ENCODE assay signal across 20 cellular contexts in the genomic region with DNA sequence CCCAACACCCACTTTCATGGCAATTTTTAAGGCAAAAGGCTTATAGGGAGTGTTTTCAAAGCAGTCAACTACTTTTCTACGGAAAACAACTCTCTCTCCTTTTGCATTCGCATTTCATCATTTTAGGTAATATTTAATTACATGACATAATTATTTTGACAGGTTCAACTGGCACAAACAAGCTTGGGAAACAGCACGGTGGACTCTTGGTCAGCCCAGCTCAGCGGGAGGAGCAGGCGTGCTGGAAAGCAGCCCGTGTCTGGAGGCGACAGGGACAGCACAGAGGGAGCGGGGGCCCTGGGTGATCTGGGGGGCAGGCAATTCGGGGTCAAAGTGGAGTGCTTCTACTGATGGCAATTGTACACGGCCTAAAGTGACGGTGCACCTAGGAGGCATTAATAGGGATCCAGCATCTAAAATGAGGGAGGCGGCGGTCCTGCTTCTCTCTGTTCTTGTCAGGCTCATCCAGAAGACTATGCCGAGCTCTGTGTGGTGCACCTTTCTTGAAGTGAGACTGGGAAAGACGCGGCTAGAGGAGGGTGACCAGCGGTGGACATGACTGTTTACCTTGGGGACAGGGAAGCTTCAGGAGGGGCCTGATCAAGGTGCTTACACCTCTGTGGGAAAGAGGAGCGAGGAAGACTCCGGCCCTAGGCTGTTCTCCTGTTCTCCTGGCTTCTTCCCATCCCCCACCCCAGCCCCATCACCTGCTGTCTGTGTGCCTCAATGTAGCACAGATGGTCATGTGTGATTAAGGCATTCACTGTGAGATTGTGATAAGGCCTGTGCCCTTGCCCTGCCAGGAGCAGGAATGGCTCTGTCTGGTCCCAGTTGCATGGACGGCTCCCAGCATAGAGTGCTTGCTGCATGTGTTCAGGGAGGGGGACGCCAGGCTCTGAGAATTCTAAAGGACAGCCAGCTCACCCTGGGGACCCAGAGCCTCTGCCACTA. TPM values are rescaled to one million over a fixed set of nuclear protein-coding genes. Genes with fewer than 3 reads are reported as not detected.
A peak's percentile ranks its signal among the peaks of the same experiment; 100 is the strongest.
DNase-seq lines count a peak whose midpoint lies in the region; ATAC-seq and TF ChIP-seq lines count a peak whose summit lies in the region.
"Had no signal": no experiment of that assay in that cellular context is flagged by ENCODE, and none has a peak within 500 bp of the region (broad histone marks: within the 10 kb centered on the region; RNA-seq: fewer than 3 reads in every experiment).

No MANE protein-coding gene starts in this region.

- peaks cover 9% of the 10 kb centered on the region for H3K27me3 Mint-ChIP-seq in brain
- H3K27me3 Mint-ChIP-seq: activated naive CD8-positive, alpha-beta T cell treated with anti-CD3 and anti-CD28 coated beads, Interleukin-2, amount 50 U/mL, for 24 hours had no signal

- in situ Hi-C loops in HAP-1 (cut with MboI; ENCODE audit: low sequenced_read_pairs) = no loop called here

- no peaks in the 10 kb centered on the region for H3K36me3 ChIP-seq in SK-N-SH (replicated peaks in 1 of 2; ENCODE audit: control insufficient read depth in 1 of 2, insufficient read depth in 2 of 2, low read length in 1 of 2)
- no peaks in the 10 kb centered on the region for H3K36me3 ChIP-seq in HAP-1 (replicated peaks)
- no peaks in the 10 kb centered on the region for H3K36me3 ChIP-seq in esophagus muscularis mucosa
- H3K36me3 ChIP-seq: upper lobe of left lung had no signal

- peak overlapping the region in 1 of 5 experiments; percentile 14 for H3K4me3 Mint-ChIP-seq in brain
- H3K4me3 Mint-ChIP-seq: activated naive CD8-positive, alpha-beta T cell treated with anti-CD3 and anti-CD28 coated beads, Interleukin-2, amount 50 U/mL, for 24 hours; CD4-positive, alpha-beta memory T cell; mesothelial cell of epicardium had no signal

- TF ChIP-seq CTCF in SK-N-SH (IDR thresholded peaks at IDR 0.05) (no peak), brain (conservative IDR thresholded peaks at IDR 0.05) (no peak), esophagus muscularis mucosa (IDR thresholded peaks at IDR 0.05) (no peak)

- POLR2A ChIA-PET in SK-N-SH (lab: Yijun Ruan, JAX) = interaction anchor here (0.6 to 1.7 kb wide), 5 partner anchors 8 to 115 kb away, joined by 3 to 7 read pairs (median 4); partner anchors contain the start of genes DBH and FAM163B

- no peak for TF ChIP-seq RAD21 in SK-N-SH (IDR thresholded peaks at IDR 0.05; ENCODE audit: low read length)

- intact Hi-C loops in esophagus muscularis mucosa (cut with DNase I) = no loop called here

- H3K79me2 ChIP-seq in SK-N-SH (ENCODE audit: insufficient read depth) = no peaks in the 10 kb centered on the region

- H4K20me1 ChIP-seq in SK-N-SH (ENCODE audit: insufficient read depth) = no peaks in the 10 kb centered on the region

- WGBS in SK-N-SH (ENCODE audit: low lambda C conversion rate) = 75% methylated on average over 20 of the region's 21 CpGs
- 90% methylated on average over 21 of the region's 21 CpGs for WGBS in esophagus muscularis mucosa

- H3K4me2 ChIP-seq in SK-N-SH = no peak overlapping the region
- H3K4me2 ChIP-seq: smooth muscle cell had no signal

- no peaks in the 10 kb centered on the region for H3K9me3 ChIP-seq in SK-N-SH
- no peaks in the 10 kb centered on the region for H3K9me3 ChIP-seq in HAP-1
- no peaks in the 10 kb centered on the region for H3K9me3 ChIP-seq in esophagus muscularis mucosa
- H3K9me3 ChIP-seq: upper lobe of left lung had no signal

- H3K9ac ChIP-seq in SK-N-SH = no peak overlapping the region

- H3K4me3 ChIP-seq in SK-N-SH (ENCODE audit: low read depth in 2 of 2, low read length in 1 of 2) = no peak overlapping the region
- no peak overlapping the region for H3K4me3 ChIP-seq in HAP-1
- H3K4me3 ChIP-seq in esophagus muscularis mucosa = no peak overlapping the region
- H3K4me3 ChIP-seq: smooth muscle cell, upper lobe of left lung had no signal

- TF ChIP-seq POLR2A in esophagus muscularis mucosa (IDR thresholded peaks at IDR 0.05; ENCODE audit: low read depth) = no peak

- H3K27ac ChIP-seq in SK-N-SH (ENCODE audit: low read depth in 2 of 2, low read length in 1 of 2) = peak overlapping the region in 1 of 2 experiments; percentile 86; a peak in 2 of 4 replicates
- H3K27ac ChIP-seq in esophagus muscularis mucosa (replicated peaks in 1 of 4) = no peak overlapping the region
- H3K27ac ChIP-seq: upper lobe of left lung had no signal

- H2AFZ ChIP-seq in SK-N-SH (ENCODE audit: low read depth) = no peak overlapping the region

- H3K36me3 Mint-ChIP-seq in brain = no peaks in the 10 kb centered on the region
- H3K36me3 Mint-ChIP-seq: CD4-positive, alpha-beta memory T cell; mesothelial cell of epicardium had no signal

- TF ChIP-seq EP300 in SK-N-SH (IDR thresholded peaks at IDR 0.05; ENCODE audit: borderline replicate concordance in 1 of 2, low read depth in 1 of 2, low read length in 1 of 2) (peak in 1 of 2 experiments; percentile 63; a peak in 1 of 4 replicates), esophagus muscularis mucosa (IDR thresholded peaks at IDR 0.05) (no peak)

- CTCF ChIA-PET in SK-N-SH (lab: Yijun Ruan, JAX) = interaction anchor here (1.0 to 2.4 kb wide), 6 partner anchors 11 to 206 kb away, joined by 3 to 19 read pairs (median 4); partner anchors contain the start of gene ADAMTSL2

- no peaks in the 10 kb centered on the region for H3F3A ChIP-seq in SK-N-SH (replicated peaks; ENCODE audit: insufficient read depth)

- H3K27me3 ChIP-seq in SK-N-SH (ENCODE audit: insufficient read depth) (no peaks in the 10 kb centered on the region), HAP-1 (ENCODE audit: low read depth) (no peaks in the 10 kb centered on the region), esophagus muscularis mucosa (peaks cover 0 to 8% (median 0%) of the 10 kb centered on the region in 4 donors)
- H3K27me3 ChIP-seq: upper lobe of left lung had no signal

- H3K4me1 ChIP-seq in SK-N-SH (ENCODE audit: control insufficient read depth in 1 of 2, insufficient read depth in 2 of 2, low read depth in 1 of 2, low read length in 1 of 2) = peaks cover 2 to 68% of the 10 kb centered on the region in 2 experiments; a peak in 2 of 4 replicates
- no peaks in the 10 kb centered on the region for H3K4me1 ChIP-seq in HAP-1
- peaks cover 0 to 8% (median 7%) of the 10 kb centered on the region in 4 donors for H3K4me1 ChIP-seq in esophagus muscularis mucosa

- DNase-seq in SK-N-SH = no peak
- DNase-seq in medulla oblongata (ENCODE audit: extremely low spot score) = peak; percentile 69
- DNase-seq in superior temporal gyrus (ENCODE audit: extremely low spot score) = peak; percentile 68
- DNase-seq in HAP-1 (ENCODE audit: low spot score in 2 of 2) = no peak
- no peak for DNase-seq in esophagus muscularis mucosa (ENCODE audit: extremely low spot score)
- DNase-seq: activated CD4-positive, CD25-positive, alpha-beta regulatory T cell; activated CD8-positive, alpha-beta memory T cell treated with anti-CD3 and anti-CD28 coated beads for 24 hours; activated naive CD8-positive, alpha-beta T cell treated with anti-CD3 and anti-CD28 coated beads, Interleukin-2, amount 50 U/mL, for 24 hours; CD4-positive, alpha-beta memory T cell; cortex of kidney; NCI-H1092; occipital lobe had no signal

- no peaks in the 10 kb centered on the region for H3K9me3 Mint-ChIP-seq in brain
- H3K9me3 Mint-ChIP-seq: activated naive CD8-positive, alpha-beta T cell treated with anti-CD3 and anti-CD28 coated beads, Interleukin-2, amount 50 U/mL, for 24 hours; CD4-positive, alpha-beta memory T cell; mesothelial cell of epicardium had no signal

- ATAC-seq in SK-N-SH treated with all-trans-retinoic acid at 6 μM for 48 hours = no peak
- no peak for ATAC-seq in HG03457 (IDR thresholded peaks at IDR 0.05; ENCODE audit: unreplicated experiment)
- ATAC-seq: activated naive CD8-positive, alpha-beta T cell treated with anti-CD3 and anti-CD28 coated beads, Interleukin-2, amount 50 U/mL, for 24 hours had no signal

- H3K27ac Mint-ChIP-seq in brain = peak overlapping the region in 4 of 5 experiments; percentile 28 to 81 (median 62)
- H3K27ac Mint-ChIP-seq: activated naive CD8-positive, alpha-beta T cell treated with anti-CD3 and anti-CD28 coated beads, Interleukin-2, amount 50 U/mL, for 24 hours; CD4-positive, alpha-beta memory T cell; mesothelial cell of epicardium had no signal

- peaks cover 46% of the 10 kb centered on the region for H3K4me1 Mint-ChIP-seq in brain

- H3K9me2 ChIP-seq in SK-N-SH = no peaks in the 10 kb centered on the region

TF ChIP-seq in SK-N-SH, 30 proteins besides CTCF, POLR2A, EP300 and RAD21:
- TF ChIP-seq FOXJ3 (CRISPR knock-in tag; IDR thresholded peaks at IDR 0.05) (peak; percentile 20; the same call in 1 of the 2 replicates), GABPA (IDR thresholded peaks at IDR 0.05; ENCODE audit: low read depth) (no peak), FOXM1 (IDR thresholded peaks at IDR 0.05; ENCODE audit: low read depth) (no peak), JUND (IDR thresholded peaks at IDR 0.05) (no peak), TEAD4 (IDR thresholded peaks at IDR 0.05; ENCODE audit: borderline replicate concordance, insufficient read depth) (no peak), GATA2 (CRISPR knock-in tag; IDR thresholded peaks at IDR 0.05) (peak; percentile 89), SIN3A (IDR thresholded peaks at IDR 0.05; ENCODE audit: borderline replicate concordance, low read depth, low read length) (no peak)

TF ChIP-seq in SK-N-SH treated with all-trans-retinoic acid at 6 μM for 48 hours, 23 proteins besides CTCF, POLR2A, EP300 and RAD21 (continues in another document):
- TF ChIP-seq CSDC2 (CRISPR knock-in tag; IDR thresholded peaks at IDR 0.05) = no peak
- TF ChIP-seq ESRRG (CRISPR knock-in tag; IDR thresholded peaks at IDR 0.05) = no peak
- TF ChIP-seq GLIS3 (CRISPR knock-in tag; IDR thresholded peaks at IDR 0.05) = no peak

RNA-seq across cellular contexts. Expression of gene MYMK, which starts 3.4 kb away (rescaled TPM):
- not detected in 2 replicates for polyA plus RNA-seq in SK-N-SH (2012; rRNA removed)
- not detected in 2 replicates for polyA plus RNA-seq in SK-N-SH (2012; cell fraction: cytosol; rRNA removed)
- polyA plus RNA-seq in SK-N-SH (2012; cell fraction: nucleus; rRNA removed) = not detected in 2 replicates
- polyA plus RNA-seq in brain (ENCODE audit: insufficient read depth, low read depth, low replicate concordance) = 0.80 TPM
- not detected for total RNA-seq in esophagus muscularis mucosa
- total RNA-seq: CD4-positive, alpha-beta memory T cell; mesothelial cell of epicardium; occipital lobe; smooth muscle cell; T-helper 1 cell treated with Interleukin-12 subunit alpha and Interleukin-12 subunit beta and Interleukin-4 antibody, amounts not matched to agents 30 ng/mL and 1 ng/mL, for 36 hours; upper lobe of left lung had no signal
- polyA plus RNA-seq: CD4-positive, alpha-beta memory T cell; esophagus; smooth muscle cell had no signal

RNA-seq across cellular contexts. Expression of gene ADAMTSL2, which starts 13.1 kb away (rescaled TPM):
- polyA plus RNA-seq in SK-N-SH (2012; rRNA removed) (0.21 and 0.31 TPM in 2 replicates), brain (ENCODE audit: insufficient read depth, low read depth, low replicate concordance) (24.2 TPM)
- polyA plus RNA-seq in SK-N-SH (2012; cell fraction: cytosol; rRNA removed) = 0.08 and 0.28 TPM in 2 replicates
- polyA plus RNA-seq in SK-N-SH (2012; cell fraction: nucleus; rRNA removed) = 0.27 and 0.68 TPM in 2 replicates
- 1 to 10 TPM; 2.8 to 6.6 (median 3.2) TPM for total RNA-seq in esophagus muscularis mucosa
- total RNA-seq: T-helper 1 cell treated with Interleukin-12 subunit alpha and Interleukin-12 subunit beta and Interleukin-4 antibody, amounts not matched to agents 30 ng/mL and 1 ng/mL, for 36 hours had no signal

RNA-seq across cellular contexts. Expression of gene SLC2A6, which starts 42.5 kb away (rescaled TPM):
- 5.2 and 7.7 TPM in 2 replicates for polyA plus RNA-seq in SK-N-SH (2012; rRNA removed)
- polyA plus RNA-seq in SK-N-SH (2012; cell fraction: cytosol; rRNA removed) = 2.2 and 4.1 TPM in 2 replicates
- 11.1 and 14.3 TPM in 2 replicates for polyA plus RNA-seq in SK-N-SH (2012; cell fraction: nucleus; rRNA removed)
- polyA plus RNA-seq in brain (ENCODE audit: insufficient read depth, low read depth, low replicate concordance) = 14.5 TPM
- 1 to 10 TPM; 2.9 to 8.6 (median 5.9) TPM for total RNA-seq in esophagus muscularis mucosa

Comparison
In these comparisons a context has a peak if more than half of its experiments do, and no peak if none do; other contexts are left out.
1. DNase-seq: peak in medulla oblongata (single experiment) and superior temporal gyrus (single experiment); none in SK-N-SH (single experiment), HAP-1 (0 of 2) and esophagus muscularis mucosa (single experiment).
2. RNA of gene ADAMTSL2, which starts 13.1 kb away (polyA plus RNA-seq): 24.2 TPM in brain (single experiment); 0.08 to 0.68 TPM in SK-N-SH; every median in the first group is over 10 times any median in the second.